In the genomic region with DNA sequence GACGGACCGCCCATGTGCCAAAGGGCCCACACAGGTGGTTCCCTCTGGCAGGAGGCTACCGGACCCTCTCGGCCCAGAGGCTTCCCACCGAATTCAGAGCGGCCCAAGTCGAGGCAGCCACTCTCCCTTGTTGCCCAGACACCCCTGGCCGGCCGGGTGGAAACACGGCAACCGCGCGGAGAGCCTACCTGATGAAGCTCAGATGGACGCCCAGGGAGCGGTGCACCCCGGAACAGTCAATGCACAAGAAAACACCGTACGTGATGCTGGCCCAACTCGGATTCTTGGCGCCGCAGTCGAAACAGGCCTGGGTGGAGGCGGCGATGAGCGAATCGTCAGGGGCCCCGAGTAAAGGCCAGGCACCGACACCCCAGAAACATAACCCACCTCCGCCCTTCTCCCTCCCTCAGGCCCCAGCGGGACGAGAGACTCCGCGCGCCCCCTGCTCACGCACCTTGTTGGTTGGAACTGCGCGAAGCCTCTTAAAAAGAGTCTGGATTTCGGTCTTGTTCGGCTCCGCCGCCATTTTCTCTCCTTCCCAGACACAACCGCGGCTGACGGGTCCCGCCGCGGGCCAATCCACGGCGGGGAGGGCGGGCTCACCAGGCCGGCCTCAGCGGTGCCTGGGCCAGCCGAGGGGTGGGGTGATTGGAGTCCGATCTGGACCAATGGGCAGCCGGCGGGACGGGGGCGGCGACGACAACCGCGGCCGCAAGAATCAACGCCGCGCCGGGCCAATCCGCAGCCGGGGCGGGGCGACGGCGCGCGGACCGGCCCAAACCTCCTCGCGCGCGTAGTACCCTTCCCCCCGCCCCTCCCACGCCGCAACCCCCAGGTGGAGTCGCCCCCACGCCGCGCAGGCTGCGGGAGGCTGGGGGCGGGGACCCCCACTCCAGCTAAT, we compare ENCODE assay signal across 1 cellular context.
A peak's percentile ranks its signal among the peaks of the same experiment; 100 is the strongest.
TF ChIP-seq lines count a peak whose summit lies in the region.

A gene (minus strand): TSS at position 552 of the 901 bp plus-strand sequence. CDS start 26 bp downstream, at position 526.

TF ChIP-seq in HEK293, 187 proteins besides CTCF, POLR2A, EP300 and RAD21 (continued from another document):
- TF ChIP-seq BCL11B (tag by site-specific recombination; IDR thresholded peaks at IDR 0.05; ENCODE audit: low read depth) (no peak), ZXDB (tag by site-specific recombination; IDR thresholded peaks at IDR 0.05) (peak; percentile 47; the same call in 1 of the 2 replicates), ZIC2 (tag by site-specific recombination; IDR thresholded peaks at IDR 0.05) (0 out of 2 replicates have a peak, but pooled peaks have one; percentile 18), SP3 (tag by site-specific recombination; IDR thresholded peaks at IDR 0.05) (peak; percentile 48), ZNF843 (tag by site-specific recombination; IDR thresholded peaks at IDR 0.05) (no peak), ZNF324 (tag by site-specific recombination; IDR thresholded peaks at IDR 0.05) (no peak), SP2 (tag by site-specific recombination; IDR thresholded peaks at IDR 0.05) (peak; percentile 87), YY2 (tag by site-specific recombination; IDR thresholded peaks at IDR 0.05) (peak; percentile 79), ZNF510 (tag by site-specific recombination; IDR thresholded peaks at IDR 0.05; ENCODE audit: insufficient replicate concordance) (no peak), ZNF2 (tag by site-specific recombination; IDR thresholded peaks at IDR 0.05) (0 out of 2 replicates have a peak, but pooled peaks have one; percentile 16)
- TF ChIP-seq, protein P1, sequence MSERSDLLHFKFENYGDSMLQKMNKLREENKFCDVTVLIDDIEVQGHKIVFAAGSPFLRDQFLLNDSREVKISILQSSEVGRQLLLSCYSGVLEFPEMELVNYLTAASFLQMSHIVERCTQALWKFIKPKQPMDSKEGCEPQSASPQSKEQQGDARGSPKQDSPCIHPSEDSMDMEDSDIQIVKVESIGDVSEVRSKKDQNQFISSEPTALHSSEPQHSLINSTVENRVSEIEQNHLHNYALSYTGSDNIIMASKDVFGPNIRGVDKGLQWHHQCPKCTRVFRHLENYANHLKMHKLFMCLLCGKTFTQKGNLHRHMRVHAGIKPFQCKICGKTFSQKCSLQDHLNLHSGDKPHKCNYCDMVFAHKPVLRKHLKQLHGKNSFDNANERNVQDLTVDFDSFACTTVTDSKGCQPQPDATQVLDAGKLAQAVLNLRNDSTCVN (tag by site-specific recombination; optimal IDR thresholded peaks at IDR 0.05), result peak; percentile 59
